In genomic region chr1:228345201-228345930, GRCh38 we compare ENCODE assay signal across 14 cellular contexts.
DNase-seq lines count a peak whose midpoint lies in the region; ATAC-seq and TF ChIP-seq lines count a peak whose summit lies in the region.
"Had no signal": no experiment of that assay in that cellular context is flagged by ENCODE, and none has a peak within 500 bp of the region (broad histone marks: within the 10 kb centered on the region; RNA-seq: fewer than 3 reads in every experiment).

No MANE protein-coding gene starts in this region.

- CTCF ChIA-PET in IMR-90 (lab: Yijun Ruan, JAX), result no interaction called here

- no peak overlapping the region for H3K23ac ChIP-seq in IMR-90 (ENCODE audit: low read depth, low read length)

- no peak overlapping the region for H2BK20ac ChIP-seq in IMR-90 (ENCODE audit: low read depth, low read length)

- H3K79me1 ChIP-seq in IMR-90 (ENCODE audit: low read depth in 1 of 2, low read length in 2 of 2), result no peaks in the 10 kb centered on the region

- H2BK5ac ChIP-seq in IMR-90 (ENCODE audit: low read depth, low read length, poor library complexity, severe bottlenecking), result no peak overlapping the region

- no peaks in the 10 kb centered on the region for H3K4me1 ChIP-seq in IMR-90 (ENCODE audit: control insufficient read depth, insufficient read depth, low read length)
- H3K4me1 ChIP-seq in adrenal gland (replicated peaks in 1 of 2), result no peaks in the 10 kb centered on the region
- no peaks in the 10 kb centered on the region for H3K4me1 ChIP-seq in left lung

- H3K9me3 ChIP-seq in IMR-90 (ENCODE audit: control insufficient read depth, insufficient read depth, low read length) (peaks cover 6% of the 10 kb centered on the region; the same call in 1 of the 2 replicates), adrenal gland (replicated peaks in 1 of 3) (no peaks in the 10 kb centered on the region), left lung (no peaks in the 10 kb centered on the region)
- H3K9me3 ChIP-seq: mucosa of descending colon had no signal

- H4K91ac ChIP-seq in IMR-90 (ENCODE audit: insufficient read depth, low read depth, low read length), result no peak overlapping the region

- ATAC-seq in IMR-90 (ENCODE audit: low read depth), result no peak; the same call in 1 of the 2 replicates
- ATAC-seq in left lung, result no peak
- ATAC-seq in sciatic nerve, result no peak
- ATAC-seq: mucosa of descending colon had no signal

- TF ChIP-seq POLR2A in IMR-90 (IDR thresholded peaks at IDR 0.05; ENCODE audit: low read depth, low read length) (no peak), adrenal gland (IDR thresholded peaks at IDR 0.05) (no peak)

- BruUV-seq in IMR-90 (replicated peaks; lab: Mats Ljungman, UMichigan), result no TSS peak

- H3K27ac ChIP-seq in IMR-90 (ENCODE audit: insufficient read depth, low read length), result no peak overlapping the region
- H3K27ac ChIP-seq in adrenal gland, result no peak overlapping the region
- H3K27ac ChIP-seq in left lung, result no peak overlapping the region

- DNase-seq in IMR-90 (no peak), adrenal gland (peak in 5 of 7 donors; percentile 4 to 14 (median 5)), left lung (peak; percentile 31 to 65), sciatic nerve (ENCODE audit: low spot score) (peak; percentile 38), NCI-H187 (lab: John Stamatoyannopoulos, UW) (no peak), RPMI8226 (no peak), Ammon's horn (ENCODE audit: low spot score) (no peak)
- DNase-seq: activated CD8-positive, alpha-beta memory T cell treated with anti-CD3 and anti-CD28 coated beads for 24 hours; NCI-H1694; NCI-H446 treated with DMSO at 0.1 percent for 48 hours; nucleus accumbens; stimulated activated CD8-positive, alpha-beta memory T cell treated with anti-CD3 and anti-CD28 coated beads, Interleukin-4, amount 100 ng/mL, for 48 hours had no signal

- no peak overlapping the region for H2BK120ac ChIP-seq in IMR-90 (ENCODE audit: low read depth, low read length)

- TF ChIP-seq CTCF in IMR-90 (conservative IDR thresholded peaks at IDR 0.05; ENCODE audit: low read depth, low read length) (no peak), adrenal gland (IDR thresholded peaks at IDR 0.05) (no peak), left lung (IDR thresholded peaks at IDR 0.05) (no peak)

- no peak overlapping the region for H3K4me3 ChIP-seq in IMR-90 (ENCODE audit: insufficient read depth, low read depth, low read length)
- H3K4me3 ChIP-seq in adrenal gland, result no peak overlapping the region
- no peak overlapping the region for H3K4me3 ChIP-seq in left lung
- H3K4me3 ChIP-seq: mucosa of descending colon, smooth muscle cell had no signal

- H3K4me2 ChIP-seq in IMR-90 (ENCODE audit: low read depth, low read length), result no peak overlapping the region
- H3K4me2 ChIP-seq: smooth muscle cell had no signal

- H3K36me3 ChIP-seq in IMR-90 (ENCODE audit: control insufficient read depth, insufficient read depth, low read length) (peaks cover 12% of the 10 kb centered on the region; the same call in 1 of the 2 replicates), adrenal gland (replicated peaks in 1 of 2) (no peaks in the 10 kb centered on the region), left lung (no peaks in the 10 kb centered on the region)

- peak overlapping the region; percentile 39 for H2AK9ac ChIP-seq in IMR-90 (replicated peaks; ENCODE audit: low read depth, low read length, poor library complexity)

- dilution Hi-C loops in IMR-90 (cut with HindIII; ENCODE audit: low sequenced_read_pairs, unreplicated experiment), result no loop called here

- H2BK15ac ChIP-seq in IMR-90 (ENCODE audit: low read depth, low read length), result no peak overlapping the region

- H4K20me1 ChIP-seq in IMR-90 (ENCODE audit: insufficient read depth, low read length), result no peaks in the 10 kb centered on the region; the same call in 1 of the 2 replicates

- no peak overlapping the region for H4K5ac ChIP-seq in IMR-90 (ENCODE audit: low read depth, low read length)

- H2AFZ ChIP-seq in IMR-90 (replicated peaks; ENCODE audit: low read length, poor library complexity), result no peak overlapping the region

- H2AK5ac ChIP-seq in IMR-90 (ENCODE audit: low read depth, low read length), result no peak overlapping the region

- H3K9ac ChIP-seq in IMR-90 (ENCODE audit: low read depth, low read length), result no peak overlapping the region

- no peak overlapping the region for H3K14ac ChIP-seq in IMR-90 (replicated peaks; ENCODE audit: low read depth, low read length)

- H3K9me1 ChIP-seq in IMR-90 (ENCODE audit: insufficient read depth, low read length), result no peaks in the 10 kb centered on the region

- no peak for TF ChIP-seq RAD21 in IMR-90 (IDR thresholded peaks at IDR 0.05; ENCODE audit: low read length)

- H3K4ac ChIP-seq in IMR-90 (ENCODE audit: low read depth, low read length), result no peak overlapping the region

- in situ Hi-C loops in IMR-90 (cut with MboI; ENCODE audit: low sequenced_read_pairs), result no loop called here

- POLR2A ChIA-PET in IMR-90 (lab: Charles Lee; ENCODE audit: unreplicated experiment), result no interaction called here

- H3K18ac ChIP-seq in IMR-90 (ENCODE audit: low read depth, low read length), result no peak overlapping the region

- H3K27me3 ChIP-seq in IMR-90 (ENCODE audit: control insufficient read depth, insufficient read depth, low read length), result peaks cover 2% of the 10 kb centered on the region
- H3K27me3 ChIP-seq in adrenal gland, result no peaks in the 10 kb centered on the region
- no peaks in the 10 kb centered on the region for H3K27me3 ChIP-seq in left lung

- H3K56ac ChIP-seq in IMR-90 (ENCODE audit: extremely low read depth, insufficient read depth, low read length), result no peak overlapping the region

- no peak overlapping the region for H4K8ac ChIP-seq in IMR-90 (ENCODE audit: low read depth in 2 of 2, low read length in 2 of 2)

- 80% methylated on average over 3 of the region's 17 CpGs; no CpG with 5 or more reads in 1 of the 2 experiments for WGBS in IMR-90 (ENCODE audit: extremely low coverage in 2 of 2, insufficient read length in 1 of 2), 2 experiments
- WGBS in adrenal gland, 4 donors, result 90 to 95% (median 91%) methylated on average over 11 to 17 of the region's 17 CpGs

- intact Hi-C loops in IMR-90 (cut with micrococcal nuclease), result no loop called here
- intact Hi-C loops in adrenal gland (cut with DNase I), result no loop called here
- intact Hi-C loops in left lung (cut with DNase I), result no loop called here
- intact Hi-C loops in sciatic nerve (cut with DNase I), result no loop called here

TF ChIP-seq in IMR-90, 13 proteins besides CTCF, POLR2A, EP300 and RAD21:
- no peak for TF ChIP-seq NFE2L2 (IDR thresholded peaks at IDR 0.05; ENCODE audit: low read depth, low read length)
- no peak for TF ChIP-seq SMC3 (IDR thresholded peaks at IDR 0.05; ENCODE audit: low read depth, low read length)
- TF ChIP-seq CHD1 (IDR thresholded peaks at IDR 0.05; ENCODE audit: low read depth, low read length), result no peak
- no peak for TF ChIP-seq CEBPB (IDR thresholded peaks at IDR 0.05; ENCODE audit: low read depth, low read length)
- no peak for TF ChIP-seq USF2 (IDR thresholded peaks at IDR 0.05; ENCODE audit: low read depth, low read length)
- TF ChIP-seq MAZ (IDR thresholded peaks at IDR 0.05; ENCODE audit: borderline replicate concordance, low read depth, low read length), result no peak
- TF ChIP-seq MAFK (IDR thresholded peaks at IDR 0.05; ENCODE audit: low read depth, low read length), result no peak
- TF ChIP-seq ELK1 (IDR thresholded peaks at IDR 0.05; ENCODE audit: borderline replicate concordance, low read depth, low read length), result no peak
- no peak for TF ChIP-seq FOS (IDR thresholded peaks at IDR 0.05; ENCODE audit: low read depth, low read length)
- no peak for TF ChIP-seq RFX5 (IDR thresholded peaks at IDR 0.05; ENCODE audit: low read depth, low read length)
- no peak for TF ChIP-seq RCOR1 (IDR thresholded peaks at IDR 0.05; ENCODE audit: insufficient replicate concordance, low read length)
- no peak for TF ChIP-seq BHLHE40 (IDR thresholded peaks at IDR 0.05; ENCODE audit: low read depth, low read length)
- TF ChIP-seq MXI1 (IDR thresholded peaks at IDR 0.05; ENCODE audit: borderline replicate concordance, low read depth, low read length), result no peak

Comparison
In these comparisons a context has a peak if more than half of its experiments do, and no peak if none do; other contexts are left out.
1. DNase-seq: peak in adrenal gland (5 of 7), left lung (2 of 2) and sciatic nerve (single experiment); none in IMR-90 (single experiment), NCI-H187 (0 of 2), RPMI8226 (single experiment) and Ammon's horn (single experiment).